Comparison of ENCODE assay signal across 8 cellular contexts in genomic region chr1:94926915-94927404, GRCh38. TPM values are rescaled to one million over a fixed set of nuclear protein-coding genes. Genes with fewer than 3 reads are reported as not detected.
DNase-seq lines count a peak whose midpoint lies in the region; ATAC-seq, FAIRE-seq and TF ChIP-seq lines count a peak whose summit lies in the region.

CNN3 (minus strand) TSS chr1:94927110; CDS start chr1:94926894, 216 bp downstream.

- no peaks in the 10 kb centered on the region for H3K9me3 ChIP-seq in smooth muscle cell (replicated peaks; ENCODE audit: low read depth)

- peak within 1 kb of the TSS; percentile 83 to 90 (median 83) for H3K4me3 Mint-ChIP-seq in immature natural killer cell

- peak; percentile 56; the same call in 1 of the 2 replicates for TF ChIP-seq POLR2A in GM12892 (IDR thresholded peaks at IDR 0.05; ENCODE audit: low read depth, low read length)

- no peaks in the 10 kb centered on the region for H3K36me3 ChIP-seq in smooth muscle cell (ENCODE audit: low read depth)

- WGBS in smooth muscle cell (ENCODE audit: low lambda C conversion rate), result 1% methylated on average over 43 of the region's 57 CpGs

- no peak for TF ChIP-seq CTCF in smooth muscle cell (IDR thresholded peaks at IDR 0.05; ENCODE audit: borderline replicate concordance, insufficient read depth, poor library complexity, severe bottlenecking)

- H4K20me1 ChIP-seq in smooth muscle cell (ENCODE audit: low read depth), result peaks cover 43% of the 10 kb centered on the region

- H3K4me3 ChIP-seq in smooth muscle cell, result peak within 1 kb of the TSS; percentile 93

- peaks cover 0 to 3% (median 0%) of the 10 kb centered on the region in 3 donors for H3K36me3 Mint-ChIP-seq in immature natural killer cell

- peaks cover 22 to 25% of the 10 kb centered on the region in 2 donors for H3K4me1 Mint-ChIP-seq in immature natural killer cell

- H3K27me3 ChIP-seq in smooth muscle cell (ENCODE audit: low read depth), result no peaks in the 10 kb centered on the region

- ATAC-seq in HG02759 (IDR thresholded peaks at IDR 0.05; ENCODE audit: unreplicated experiment), result peak; percentile 88

- peaks cover 12% of the 10 kb centered on the region for H3F3A ChIP-seq in smooth muscle cell (ENCODE audit: low read depth)

- H3K4me1 ChIP-seq in smooth muscle cell (ENCODE audit: low read depth), result peaks cover 59% of the 10 kb centered on the region

- peak; percentile 79 for FAIRE-seq in GM12892 (lab: Jason Lieb, UNC)

- peaks cover 79% of the 10 kb centered on the region for H3K79me2 ChIP-seq in smooth muscle cell (ENCODE audit: low read depth)

- peak within 1 kb of the TSS; percentile 88 for H3K4me2 ChIP-seq in smooth muscle cell

- peak within 1 kb of the TSS; percentile 4 for H2AFZ ChIP-seq in smooth muscle cell (ENCODE audit: low read depth)

- peaks cover 16 to 27% (median 17%) of the 10 kb centered on the region in 3 donors for H3K27me3 Mint-ChIP-seq in immature natural killer cell (ENCODE audit: low read depth in 3 of 3)

- H3K9me3 Mint-ChIP-seq in immature natural killer cell, result no peaks in the 10 kb centered on the region

- peak within 1 kb of the TSS; percentile 98 for H3K9ac ChIP-seq in smooth muscle cell (ENCODE audit: low read depth)

- DNase-seq in GM12892 (ENCODE audit: insufficient read length) (peak; percentile 85), NCI-H1694 (lab: John Stamatoyannopoulos, UW) (peak; percentile 68), caudate nucleus (lab: John Stamatoyannopoulos, UW) (peak in 60 of 61 donors; percentile 27 to 94 (median 86)), immature natural killer cell (peak; percentile 63 to 75 (median 69)), smooth muscle cell (lab: John Stamatoyannopoulos, UW; ENCODE audit: unreplicated experiment) (peak; percentile 81), MV-4-11 (lab: John Stamatoyannopoulos, UW) (no peak)
- peak; percentile 15 to 30 (median 24) for DNase-seq in activated CD4-positive, CD25-positive, alpha-beta regulatory T cell (lab: John Stamatoyannopoulos, UW)

- H3K27ac Mint-ChIP-seq in immature natural killer cell, result peak within 1 kb of the TSS in 3 of 6 donors; percentile 24 to 83 (median 58)

- H3K27ac ChIP-seq in caudate nucleus (ENCODE audit: low read depth, low read length), result peak within 1 kb of the TSS; percentile 95
- H3K27ac ChIP-seq in smooth muscle cell (ENCODE audit: low read depth), result peak within 1 kb of the TSS; percentile 96

RNA-seq across cellular contexts. Expression of gene CNN3, which starts in this region (rescaled TPM):
- polyA plus RNA-seq in GM12892 (2012; ENCODE audit: missing spikeins), result 18.2 TPM
- polyA plus RNA-seq in immature natural killer cell (1 to 10 TPM in 2 of 3 donors, under 1 TPM in 1; 0.83 to 8.0 (median 2.0) TPM), smooth muscle cell (545 and 633 TPM in 2 replicates)
- 467 and 525 TPM in 2 replicates for total RNA-seq in smooth muscle cell

Comparison
In these comparisons a context has a peak if more than half of its experiments do, and no peak if none do; other contexts are left out.
1. RNA of gene CNN3 (polyA plus RNA-seq): 545 to 633 TPM in smooth muscle cell; 0.83 to 8.0 TPM in immature natural killer cell; every median in the first group is over 10 times any median in the second.